Comparison of ENCODE assay signal across 8 cellular contexts in the genomic region with DNA sequence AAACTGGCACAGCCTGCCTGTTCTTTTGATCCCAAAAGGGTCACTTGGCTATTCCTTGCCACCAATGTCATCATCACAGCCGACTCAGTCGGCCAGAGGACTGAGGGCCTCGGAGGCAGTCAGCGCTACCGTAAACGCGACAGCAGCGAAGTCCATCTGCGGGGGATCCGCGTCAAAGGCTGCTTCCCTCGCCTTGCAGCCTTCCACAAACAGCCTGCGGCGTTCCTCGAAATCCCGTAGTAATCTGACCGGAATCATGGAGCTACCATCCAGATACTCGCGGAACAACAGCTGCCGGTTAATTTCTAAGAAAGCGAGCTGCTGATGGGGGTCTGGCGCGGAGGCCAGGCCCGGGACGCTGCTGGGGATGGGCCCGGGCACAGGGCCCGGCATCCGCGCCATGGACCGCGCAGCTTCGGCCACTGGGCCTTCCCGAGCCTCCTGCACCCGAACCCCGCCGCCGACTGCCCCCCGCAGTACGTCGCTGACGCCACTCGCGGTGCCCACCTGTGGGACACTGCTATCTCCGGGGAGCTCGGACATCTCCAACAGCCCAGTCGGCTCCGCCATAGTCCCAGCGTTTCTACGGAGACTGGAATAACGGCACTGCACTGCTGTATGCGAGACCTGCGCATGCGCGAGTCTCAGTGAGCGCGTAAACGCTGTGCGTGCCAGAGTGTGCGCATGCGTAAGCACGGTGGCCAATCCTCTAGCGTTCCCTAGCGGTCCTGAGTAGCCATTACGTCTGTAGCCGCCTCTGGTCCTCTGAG.
DNase-seq lines count a peak whose midpoint lies in the region; ATAC-seq lines count a peak whose summit lies in the region.

Gene EID2B (minus strand): TSS at position 620 of the 770 bp plus-strand sequence. CDS start 50 bp downstream, at position 570.

- H3K4me1 ChIP-seq in HUES6 (ENCODE audit: control insufficient read depth, insufficient read depth, low read length) (peaks cover 4% of the 10 kb centered on the region; the same call in 1 of the 2 replicates), NT2/D1 (ENCODE audit: insufficient read depth, insufficient read length) (no peaks in the 10 kb centered on the region)

- no peaks in the 10 kb centered on the region for H3K27me3 ChIP-seq in HUES6 (ENCODE audit: control insufficient read depth, insufficient read depth, low read length)
- no peaks in the 10 kb centered on the region for H3K27me3 ChIP-seq in NT2/D1 (ENCODE audit: insufficient read depth, insufficient read length)

- H3K36me3 ChIP-seq in HUES6 (ENCODE audit: control insufficient read depth, insufficient read depth, low read length) (no peaks in the 10 kb centered on the region), NT2/D1 (ENCODE audit: insufficient read depth, insufficient read length, low read length) (peaks cover 6% of the 10 kb centered on the region)

- ATAC-seq in GM21447 (IDR thresholded peaks at IDR 0.05; ENCODE audit: unreplicated experiment): peak; percentile 80

- peak within 1 kb of the TSS; percentile 79 for H3K4me3 ChIP-seq in HUES6 (ENCODE audit: low read depth, low read length)
- peak within 1 kb of the TSS; percentile 79 for H3K4me3 ChIP-seq in NT2/D1 (ENCODE audit: insufficient read length, low read depth)

- H3K9ac ChIP-seq in HUES6 (ENCODE audit: low read length) (peak within 1 kb of the TSS; percentile 69), NT2/D1 (ENCODE audit: insufficient read length, low read depth) (peak within 1 kb of the TSS; percentile 79)

- peak; percentile 94 for DNase-seq in DMS114 treated with DMSO at 0.1 percent for 48 hours (lab: John Stamatoyannopoulos, UW; ENCODE audit: unreplicated experiment)
- DNase-seq in NT2/D1 (ENCODE audit: low read depth, low spot score): peak; percentile 91
- DNase-seq in activated CD8-positive, alpha-beta memory T cell treated with anti-CD3 and anti-CD28 coated beads, Interleukin-2, amount 50 U/mL, for 4 hours: peak; percentile 93
- DNase-seq in epidermal melanocyte (ENCODE audit: insufficient read length, low spot score): peak; percentile 95
- peak; percentile 97 for DNase-seq in middle frontal gyrus (ENCODE audit: extremely low spot score, low spot score)
- DNase-seq in stimulated activated CD8-positive, alpha-beta memory T cell treated with anti-CD3 and anti-CD28 coated beads, Interleukin-2, amount 100 ng/mL, for 1 hour (ENCODE audit: low read depth in 2 of 2): peak; percentile 87 to 90

- H3K27ac ChIP-seq in HUES6 (ENCODE audit: low read depth, low read length): no peak within 1 kb of the TSS

- H3K9me3 ChIP-seq in HUES6 (ENCODE audit: control insufficient read depth, insufficient read depth, low read depth, low read length): no peaks in the 10 kb centered on the region
- H3K9me3 ChIP-seq in NT2/D1 (ENCODE audit: insufficient read depth, low read length): peaks cover 5% of the 10 kb centered on the region; the same call in 1 of the 2 replicates
